15 cellular contexts compared by ENCODE assay signal in the genomic region with DNA sequence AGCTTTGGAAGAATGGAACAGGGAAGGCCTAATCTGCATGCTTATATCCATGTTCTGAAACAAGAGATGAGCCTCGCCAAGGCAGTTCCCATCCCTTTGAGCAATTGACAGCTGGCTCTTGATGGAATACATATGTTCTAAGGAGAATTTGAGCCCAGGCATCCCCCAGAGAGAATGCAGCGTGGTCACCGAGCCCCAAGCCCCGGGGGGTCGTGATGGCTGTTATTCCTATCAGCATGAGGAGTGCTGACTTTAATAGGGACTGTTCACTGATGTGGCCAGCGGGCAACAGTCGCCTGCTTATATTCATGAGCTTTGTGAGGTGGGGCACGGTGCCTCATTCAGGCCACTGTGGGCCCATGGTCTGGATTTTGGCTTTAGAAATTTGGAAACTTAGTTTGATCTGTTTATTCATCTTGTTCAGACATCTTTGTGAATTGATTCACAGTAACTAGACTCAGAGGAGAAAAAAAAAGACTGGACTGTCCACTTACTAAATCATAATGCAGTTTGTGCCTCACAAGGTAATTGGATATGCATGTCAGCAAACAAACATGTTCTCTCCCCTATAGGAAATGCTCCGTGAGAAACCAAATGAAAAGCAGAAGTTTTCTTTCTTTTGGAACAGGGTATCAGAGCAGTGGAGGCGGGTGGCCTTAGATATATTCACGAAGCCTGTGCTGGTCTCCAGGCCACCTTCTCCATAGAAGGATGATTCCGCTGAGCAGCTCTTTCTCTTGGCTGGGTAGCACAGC.
"Had no signal": no experiment of that assay in that cellular context is flagged by ENCODE, and none has a peak within 500 bp of the region (broad histone marks: within the 10 kb centered on the region; RNA-seq: fewer than 3 reads in every experiment).

No MANE protein-coding gene starts in this region.

- H3K27me3 ChIP-seq: upper lobe of right lung had no signal

- H3K36me3 ChIP-seq: thoracic aorta, upper lobe of right lung had no signal

- H3K4me3 ChIP-seq: thoracic aorta, upper lobe of right lung had no signal

- ATAC-seq: activated T-cell treated with anti-CD3 and anti-CD28 coated beads, Interleukin-2, amount 50 U/mL, for 72 hours; naive thymus-derived CD8-positive, alpha-beta T cell; stimulated activated naive CD8-positive, alpha-beta T cell treated with anti-CD3 and anti-CD28 coated beads, Interleukin-15, amount 100 ng/mL, for 72 hours; upper lobe of right lung had no signal

- DNase-seq: activated CD4-positive, alpha-beta T cell treated with anti-CD3 and anti-CD28 coated beads, Interleukin-2, amount 10 ng/mL, durations not matched to agents 7 days and 5 days; activated CD4-positive, CD25-positive, alpha-beta regulatory T cell; activated CD8-positive, alpha-beta memory T cell treated with anti-CD3 and anti-CD28 coated beads, Interleukin-2, amount 50 U/mL, for 48 hours; activated gamma-delta T cell; activated T-cell treated with anti-CD3 and anti-CD28 coated beads, Interleukin-2, amount 50 U/mL, for 72 hours; cerebellar nuclear complex; endodermal cell; erythroblast; hypothalamus; naive thymus-derived CD8-positive, alpha-beta T cell; occipital lobe; stimulated activated naive CD8-positive, alpha-beta T cell treated with anti-CD3 and anti-CD28 coated beads, Interleukin-15, amount 100 ng/mL, for 72 hours; T-helper 2 cell; upper lobe of right lung had no signal

- H3K27ac ChIP-seq: thoracic aorta, upper lobe of right lung had no signal

- H3K9me3 ChIP-seq: thoracic aorta, upper lobe of right lung had no signal

- H3K4me1 ChIP-seq: upper lobe of right lung had no signal
